9 cellular contexts compared by ENCODE assay signal in the genomic region with DNA sequence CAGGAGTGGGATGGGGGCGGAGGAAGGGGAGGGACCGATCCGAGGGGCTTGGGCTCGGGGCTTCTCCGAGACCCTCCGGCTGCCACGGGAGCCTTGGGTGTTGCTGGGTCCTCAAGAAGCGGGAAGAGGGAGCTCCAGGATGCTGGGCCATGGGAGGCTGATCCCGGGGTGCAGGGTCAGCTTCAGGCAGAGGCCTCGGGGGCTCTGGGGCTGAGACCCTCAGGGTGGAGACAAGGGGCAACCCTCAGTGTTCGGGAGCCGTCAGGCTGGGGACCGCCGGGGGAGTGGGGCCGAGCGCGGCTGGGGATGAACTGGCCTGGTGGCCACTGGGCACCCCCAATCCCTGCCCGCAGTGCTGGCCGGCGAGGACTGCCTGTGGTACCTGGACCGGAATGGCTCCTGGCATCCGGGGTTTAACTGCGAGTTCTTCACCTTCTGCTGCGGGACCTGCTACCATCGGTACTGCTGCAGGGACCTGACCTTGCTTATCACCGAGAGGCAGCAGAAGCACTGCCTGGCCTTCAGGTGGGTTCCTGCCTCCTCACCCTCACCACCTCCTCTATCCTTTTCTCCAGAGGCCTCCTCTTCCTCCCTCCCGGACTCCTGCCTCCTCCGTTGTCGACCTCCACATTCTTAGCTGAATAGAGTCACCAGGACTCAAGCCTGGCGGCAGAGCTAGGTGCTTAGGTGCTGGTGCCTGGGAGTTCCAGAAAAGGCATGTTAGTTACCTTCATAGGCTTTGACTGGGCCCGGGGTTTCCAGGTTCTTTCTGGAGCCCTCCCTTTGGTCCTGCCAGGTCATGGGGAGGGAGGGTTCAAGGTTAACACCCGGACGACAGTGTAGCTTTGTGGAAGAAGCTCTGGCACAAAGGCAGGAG. TPM values are rescaled to one million over a fixed set of nuclear protein-coding genes. Genes with fewer than 3 reads are reported as not detected.
DNase-seq lines count a peak whose midpoint lies in the region; ATAC-seq and TF ChIP-seq lines count a peak whose summit lies in the region.
"Had no signal": no experiment of that assay in that cellular context is flagged by ENCODE, and none has a peak within 500 bp of the region (broad histone marks: within the 10 kb centered on the region; RNA-seq: fewer than 3 reads in every experiment).

No MANE protein-coding gene starts in this region.

- no peak for TF ChIP-seq CTCF in activated CD8-positive, alpha-beta T cell treated with anti-CD3 and anti-CD28 coated beads for 36 hours (IDR thresholded peaks at IDR 0.05)
- TF ChIP-seq CTCF in brain microvascular endothelial cell (IDR thresholded peaks at IDR 0.05; ENCODE audit: low read depth, low read length, missing control alignments) (no peak), lung (IDR thresholded peaks at IDR 0.05; ENCODE audit: control extremely low read depth, extremely low read depth) (no peak), thoracic aorta (IDR thresholded peaks at IDR 0.05) (no peak)

- H3K4me1 Mint-ChIP-seq in activated CD8-positive, alpha-beta T cell treated with anti-CD3 and anti-CD28 coated beads for 36 hours (ENCODE audit: low read depth) = peaks cover 5% of the 10 kb centered on the region
- peaks cover 3% of the 10 kb centered on the region for H3K4me1 Mint-ChIP-seq in activated CD8-positive, alpha-beta T cell treated with anti-CD3 and anti-CD28 coated beads, Interleukin-2, amount 10 ng/mL, durations not matched to agents 7 days and 5 days (ENCODE audit: low read depth)

- no peaks in the 10 kb centered on the region for H3K36me3 ChIP-seq in brain microvascular endothelial cell (replicated peaks)
- H3K36me3 ChIP-seq in lung (ENCODE audit: control insufficient read depth in 2 of 2, insufficient read depth in 2 of 2, low read length in 2 of 2) = no peaks in the 10 kb centered on the region
- no peaks in the 10 kb centered on the region for H3K36me3 ChIP-seq in thoracic aorta

- intact Hi-C loops in activated CD8-positive, alpha-beta T cell treated with anti-CD3 and anti-CD28 coated beads for 36 hours (cut with micrococcal nuclease) = no loop called here

- 29 to 36% methylated on average over 32 to 33 of the region's 33 CpGs for WGBS in lung, 2 donors

- H3K4me1 ChIP-seq in lung (ENCODE audit: control insufficient read depth in 2 of 2, insufficient read depth in 2 of 2, low read length in 2 of 2) (peaks cover 10 to 17% of the 10 kb centered on the region in 2 donors), thoracic aorta (ENCODE audit: control insufficient read depth in 1 of 2, low read depth in 2 of 2) (peaks cover 25 to 73% of the 10 kb centered on the region in 2 donors)

- H3K27me3 ChIP-seq in brain microvascular endothelial cell (replicated peaks) (no peaks in the 10 kb centered on the region), lung (ENCODE audit: control insufficient read depth, insufficient read depth) (no peaks in the 10 kb centered on the region), thoracic aorta (replicated peaks; ENCODE audit: insufficient read depth) (no peaks in the 10 kb centered on the region)

- H3K4me3 ChIP-seq in brain microvascular endothelial cell (ENCODE audit: low read depth, low read length) (peak overlapping the region; percentile 74), lung (peak overlapping the region; percentile 81), thoracic aorta (peak overlapping the region; percentile 87)

- H3K27ac Mint-ChIP-seq in activated CD8-positive, alpha-beta T cell treated with anti-CD3 and anti-CD28 coated beads for 36 hours = no peak overlapping the region
- no peak overlapping the region for H3K27ac Mint-ChIP-seq in activated CD8-positive, alpha-beta T cell treated with anti-CD3 and anti-CD28 coated beads, Interleukin-2, amount 10 ng/mL, durations not matched to agents 7 days and 5 days

- H3K27ac ChIP-seq in brain microvascular endothelial cell (no peak overlapping the region), lung (ENCODE audit: low read depth in 1 of 2, low read length in 1 of 2) (peak overlapping the region in 1 of 2 donors; percentile 78), thoracic aorta (peak overlapping the region; percentile 85 to 87)

- DNase-seq in activated CD8-positive, alpha-beta T cell treated with anti-CD3 and anti-CD28 coated beads for 36 hours = no peak
- no peak for DNase-seq in activated CD8-positive, alpha-beta T cell treated with anti-CD3 and anti-CD28 coated beads, Interleukin-2, amount 10 ng/mL, durations not matched to agents 7 days and 5 days
- DNase-seq in brain microvascular endothelial cell (no peak), lung (ENCODE audit: low spot score) (no peak), thoracic aorta (ENCODE audit: low spot score) (no peak), 8988T (no peak), NCI-H1092 (lab: John Stamatoyannopoulos, UW) (no peak)
- DNase-seq: central memory CD4-positive, alpha-beta T cell had no signal

- POLR2A ChIA-PET in activated CD8-positive, alpha-beta T cell treated with anti-CD3 and anti-CD28 coated beads for 36 hours (lab: Charles Lee) = no interaction called here
- POLR2A ChIA-PET in activated CD8-positive, alpha-beta T cell treated with anti-CD3 and anti-CD28 coated beads, Interleukin-2, amount 10 ng/mL, durations not matched to agents 7 days and 5 days (lab: Charles Lee) = interaction anchor here (0.6 kb wide), 1 partner anchor 10 kb away, joined by 3 read pairs; no protein-coding TSS in a partner anchor

- no peaks in the 10 kb centered on the region for H3K9me3 Mint-ChIP-seq in activated CD8-positive, alpha-beta T cell treated with anti-CD3 and anti-CD28 coated beads for 36 hours
- no peaks in the 10 kb centered on the region for H3K9me3 Mint-ChIP-seq in activated CD8-positive, alpha-beta T cell treated with anti-CD3 and anti-CD28 coated beads, Interleukin-2, amount 10 ng/mL, durations not matched to agents 7 days and 5 days (ENCODE audit: insufficient read depth)

- no peak for ATAC-seq in activated CD8-positive, alpha-beta T cell treated with anti-CD3 and anti-CD28 coated beads for 36 hours
- no peak for ATAC-seq in activated CD8-positive, alpha-beta T cell treated with anti-CD3 and anti-CD28 coated beads, Interleukin-2, amount 10 ng/mL, durations not matched to agents 7 days and 5 days
- ATAC-seq in lung (ENCODE audit: insufficient read depth, low FRiP score) (no peak), thoracic aorta (ENCODE audit: insufficient number of reproducible peaks, low FRiP score, low read depth) (no peak), GM21367 (IDR thresholded peaks at IDR 0.05; ENCODE audit: unreplicated experiment) (no peak)

- in situ Hi-C loops in brain microvascular endothelial cell (cut with HindIII; ENCODE audit: low pct_ligation_motif_present, low sequenced_read_pairs) = no loop called here

- H3K9me3 ChIP-seq in lung (ENCODE audit: control insufficient read depth in 2 of 2, insufficient read depth in 1 of 2, low read length in 1 of 2) (no peaks in the 10 kb centered on the region), thoracic aorta (no peaks in the 10 kb centered on the region)

- H3K4me3 Mint-ChIP-seq in activated CD8-positive, alpha-beta T cell treated with anti-CD3 and anti-CD28 coated beads for 36 hours = peak overlapping the region; percentile 29
- H3K4me3 Mint-ChIP-seq in activated CD8-positive, alpha-beta T cell treated with anti-CD3 and anti-CD28 coated beads, Interleukin-2, amount 10 ng/mL, durations not matched to agents 7 days and 5 days = no peak overlapping the region

- H3K27me3 Mint-ChIP-seq in activated CD8-positive, alpha-beta T cell treated with anti-CD3 and anti-CD28 coated beads for 36 hours = peaks cover 48% of the 10 kb centered on the region
- H3K27me3 Mint-ChIP-seq in activated CD8-positive, alpha-beta T cell treated with anti-CD3 and anti-CD28 coated beads, Interleukin-2, amount 10 ng/mL, durations not matched to agents 7 days and 5 days (ENCODE audit: low read depth) = peaks cover 47% of the 10 kb centered on the region

- CTCF ChIA-PET in activated CD8-positive, alpha-beta T cell treated with anti-CD3 and anti-CD28 coated beads for 36 hours (lab: Charles Lee) = interaction anchor here (1.1 kb wide), 1 partner anchor 111 kb away, joined by 4 read pairs; no protein-coding TSS in a partner anchor
- CTCF ChIA-PET in activated CD8-positive, alpha-beta T cell treated with anti-CD3 and anti-CD28 coated beads, Interleukin-2, amount 10 ng/mL, durations not matched to agents 7 days and 5 days (lab: Charles Lee) = interaction anchor here (1.0 to 1.3 kb wide), 2 partner anchors 25 to 246 kb away, joined by 3 read pairs; no protein-coding TSS in a partner anchor

- H3K36me3 Mint-ChIP-seq in activated CD8-positive, alpha-beta T cell treated with anti-CD3 and anti-CD28 coated beads for 36 hours (ENCODE audit: low read depth) = no peaks in the 10 kb centered on the region
- H3K36me3 Mint-ChIP-seq in activated CD8-positive, alpha-beta T cell treated with anti-CD3 and anti-CD28 coated beads, Interleukin-2, amount 10 ng/mL, durations not matched to agents 7 days and 5 days (ENCODE audit: low read depth) = no peaks in the 10 kb centered on the region

RNA-seq across cellular contexts. Expression of gene SHISA4, which starts 0.6 kb away (rescaled TPM):
- total RNA-seq in activated CD8-positive, alpha-beta T cell treated with anti-CD3 and anti-CD28 coated beads for 36 hours = under 1 TPM in 1 of 2 experiments, not detected in 1; 0.47 TPM
- under 1 TPM in 1 of 2 experiments, not detected in 1; 0.55 TPM for total RNA-seq in activated CD8-positive, alpha-beta T cell treated with anti-CD3 and anti-CD28 coated beads, Interleukin-2, amount 10 ng/mL, durations not matched to agents 7 days and 5 days
- total RNA-seq in lung = 10 to 100 TPM in 1 of 2 donors, 1 to 10 TPM in 1; 7.2 to 15.8 TPM
- polyA plus RNA-seq in lung = 10 to 100 TPM in 1 of 2 donors, 1 to 10 TPM in 1; 7.7 to 15.9 TPM
- total RNA-seq in thoracic aorta = 100 to 1,000 TPM in 1 of 2 donors, 10 to 100 TPM in 1; 38.9 to 115 TPM

RNA-seq across cellular contexts. Expression of gene LMOD1, which starts 57.0 kb away (rescaled TPM):
- not detected for total RNA-seq in activated CD8-positive, alpha-beta T cell treated with anti-CD3 and anti-CD28 coated beads for 36 hours
- not detected for total RNA-seq in activated CD8-positive, alpha-beta T cell treated with anti-CD3 and anti-CD28 coated beads, Interleukin-2, amount 10 ng/mL, durations not matched to agents 7 days and 5 days
- total RNA-seq in lung = 10 to 100 TPM; 11.4 to 25.1 TPM
- polyA plus RNA-seq in lung = 10 to 100 TPM in 1 of 2 donors, 1 to 10 TPM in 1; 9.6 to 24.9 TPM
- total RNA-seq in thoracic aorta = 100 to 1,000 TPM; 638 to 761 TPM

Comparison
In these comparisons a context has a peak if more than half of its experiments do, and no peak if none do; other contexts are left out.
1. RNA of gene SHISA4, which starts 0.6 kb away (total RNA-seq): 38.9 to 115 TPM in thoracic aorta and 7.2 to 15.8 TPM in lung; 0.55 TPM in activated CD8-positive, alpha-beta T cell treated with anti-CD3 and anti-CD28 coated beads, Interleukin-2, amount 10 ng/mL, durations not matched to agents 7 days and 5 days and 0.47 TPM in activated CD8-positive, alpha-beta T cell treated with anti-CD3 and anti-CD28 coated beads for 36 hours; every median in the first group is over 4 times any median in the second.
2. RNA of gene LMOD1, which starts 57.0 kb away (total RNA-seq): 638 to 761 TPM in thoracic aorta; 11.4 to 25.1 TPM in lung, not detected in activated CD8-positive, alpha-beta T cell treated with anti-CD3 and anti-CD28 coated beads, Interleukin-2, amount 10 ng/mL, durations not matched to agents 7 days and 5 days and not detected in activated CD8-positive, alpha-beta T cell treated with anti-CD3 and anti-CD28 coated beads for 36 hours; every median in the first group is over 10 times any median in the second.
3. Peak in every context shown above with its lines, with median percentiles within 50 percentile points of each other: H3K4me3 ChIP-seq.